In the genomic region with DNA sequence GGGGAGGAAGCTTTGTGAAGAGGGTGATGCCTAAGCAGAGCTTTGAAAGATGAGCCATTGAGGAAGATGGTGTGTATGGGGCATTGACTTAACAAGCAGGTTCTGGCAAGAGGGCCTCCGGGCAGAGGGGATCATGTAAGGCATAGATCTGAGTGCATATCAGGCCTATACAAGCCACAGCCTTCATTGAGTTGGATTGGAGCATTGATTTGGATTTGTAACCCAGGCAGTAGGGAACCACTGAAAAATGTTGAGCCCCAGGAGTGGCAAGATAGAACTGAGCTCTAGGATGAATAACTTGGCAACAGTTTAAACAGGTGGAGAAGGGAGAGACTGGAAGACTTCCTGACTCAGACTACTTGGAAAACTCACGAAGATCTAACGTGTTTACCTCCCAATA, we compare ENCODE assay signal across 16 cellular contexts.
"Had no signal": no experiment of that assay in that cellular context is flagged by ENCODE, and none has a peak within 500 bp of the region (broad histone marks: within the 10 kb centered on the region; RNA-seq: fewer than 3 reads in every experiment).

No MANE protein-coding gene starts in this region.

- H3K27me3 Mint-ChIP-seq: activated CD4-positive, alpha-beta T cell treated with anti-CD3 and anti-CD28 coated beads, Interleukin-2, amount 10 ng/mL, durations not matched to agents 7 days and 5 days; dendritic cell treated with granulocyte-macrophage colony-stimulating factor and Interleukin-4, amounts not matched to agents 40 ng/mL and 50 ng/mL, for 4 days; effector memory CD8-positive, alpha-beta T cell had no signal

- H3K27ac ChIP-seq: pancreas, thyroid gland, vagina had no signal

- H3K36me3 ChIP-seq: pancreas, thyroid gland had no signal

- H3K9me3 Mint-ChIP-seq: activated CD4-positive, alpha-beta T cell treated with anti-CD3 and anti-CD28 coated beads, Interleukin-2, amount 10 ng/mL, durations not matched to agents 7 days and 5 days; dendritic cell treated with granulocyte-macrophage colony-stimulating factor and Interleukin-4, amounts not matched to agents 40 ng/mL and 50 ng/mL, for 4 days; effector memory CD8-positive, alpha-beta T cell; WTC11 had no signal

- H3K27ac Mint-ChIP-seq: activated CD4-positive, alpha-beta T cell treated with anti-CD3 and anti-CD28 coated beads, Interleukin-2, amount 10 ng/mL, durations not matched to agents 7 days and 5 days; dendritic cell treated with granulocyte-macrophage colony-stimulating factor and Interleukin-4, amounts not matched to agents 40 ng/mL and 50 ng/mL, for 4 days had no signal

- H3K4me3 Mint-ChIP-seq: activated CD4-positive, alpha-beta T cell treated with anti-CD3 and anti-CD28 coated beads, Interleukin-2, amount 10 ng/mL, durations not matched to agents 7 days and 5 days; dendritic cell treated with granulocyte-macrophage colony-stimulating factor and Interleukin-4, amounts not matched to agents 40 ng/mL and 50 ng/mL, for 4 days; WTC11 had no signal

- ATAC-seq: effector memory CD8-positive, alpha-beta T cell; left lobe of liver; pancreas had no signal

- H3K4me3 ChIP-seq: pancreas, skin epidermis, thyroid gland, vagina had no signal

- H3K9me3 ChIP-seq: pancreas, thyroid gland, vagina had no signal

- FAIRE-seq: pancreas had no signal

- DNase-seq: activated CD4-positive, alpha-beta T cell treated with anti-CD3 and anti-CD28 coated beads, Interleukin-2, amount 10 ng/mL, durations not matched to agents 7 days and 5 days; activated CD8-positive, alpha-beta memory T cell treated with anti-CD3 and anti-CD28 coated beads for 24 hours; activated naive CD4-positive, alpha-beta T cell treated with Interleukin-2 at 50 U/mL for 16 hours; central memory CD4-positive, alpha-beta T cell; effector memory CD8-positive, alpha-beta T cell; erythroblast; glutamatergic neuron; pancreas; retina; stimulated activated CD4-positive, alpha-beta T cell treated with anti-CD3 and anti-CD28 coated beads, Interleukin-4, amount 100 ng/mL, for 4 hours; thyroid gland had no signal

- H3K27me3 ChIP-seq: pancreas, thyroid gland, vagina had no signal
